Comparison of ENCODE assay signal across 11 cellular contexts in genomic region chr4:65089666-65090065, GRCh38.
DNase-seq lines count a peak whose midpoint lies in the region; ATAC-seq and TF ChIP-seq lines count a peak whose summit lies in the region.
"Had no signal": no experiment of that assay in that cellular context is flagged by ENCODE, and none has a peak within 500 bp of the region (broad histone marks: within the 10 kb centered on the region; RNA-seq: fewer than 3 reads in every experiment).

No MANE protein-coding gene starts in this region.

- no peaks in the 10 kb centered on the region for H3K27me3 Mint-ChIP-seq in activated naive CD8-positive, alpha-beta T cell treated with anti-CD3 and anti-CD28 coated beads for 36 hours
- H3K27me3 Mint-ChIP-seq: CD4-positive, alpha-beta T cell had no signal

- H3K4me1 Mint-ChIP-seq in activated naive CD8-positive, alpha-beta T cell treated with anti-CD3 and anti-CD28 coated beads for 36 hours: no peaks in the 10 kb centered on the region

- H3K4me3 Mint-ChIP-seq in activated naive CD8-positive, alpha-beta T cell treated with anti-CD3 and anti-CD28 coated beads for 36 hours: no peak overlapping the region
- H3K4me3 Mint-ChIP-seq: CD4-positive, alpha-beta T cell had no signal

- no peak for DNase-seq in AG09309 (ENCODE audit: low read depth)
- peak; percentile 15 for DNase-seq in HT-29 (ENCODE audit: low spot score)
- peak; percentile 9 for DNase-seq in SK-N-DZ (ENCODE audit: low spot score)
- peak; percentile 44 for DNase-seq in fibroblast of peridontal ligament (ENCODE audit: extremely low read depth)
- no peak for DNase-seq in activated naive CD8-positive, alpha-beta T cell treated with anti-CD3 and anti-CD28 coated beads for 36 hours
- no peak for DNase-seq in stimulated activated CD8-positive, alpha-beta memory T cell treated with anti-CD3 and anti-CD28 coated beads, Interleukin-4, amount 100 ng/mL, for 48 hours
- DNase-seq: CD4-positive, alpha-beta T cell; left colon; T1000 had no signal

- H3K9me3 Mint-ChIP-seq in activated naive CD8-positive, alpha-beta T cell treated with anti-CD3 and anti-CD28 coated beads for 36 hours: peaks cover 3% of the 10 kb centered on the region

- ATAC-seq in GM21367 (IDR thresholded peaks at IDR 0.05; ENCODE audit: unreplicated experiment) (no peak), GM18873 (IDR thresholded peaks at IDR 0.05; ENCODE audit: low FRiP score, unreplicated experiment) (no peak)
- ATAC-seq: left colon had no signal

- peak; percentile 8 for TF ChIP-seq CTCF in AG09309 (IDR thresholded peaks at IDR 0.05; ENCODE audit: control insufficient read depth, insufficient read depth, low read depth, low read length, missing control alignments)

- no peak overlapping the region for H3K4me3 ChIP-seq in AG09309 (ENCODE audit: control insufficient read depth, low read depth, low read length)

- no peaks in the 10 kb centered on the region for H3K36me3 Mint-ChIP-seq in activated naive CD8-positive, alpha-beta T cell treated with anti-CD3 and anti-CD28 coated beads for 36 hours

- no peak overlapping the region for H3K27ac Mint-ChIP-seq in activated naive CD8-positive, alpha-beta T cell treated with anti-CD3 and anti-CD28 coated beads for 36 hours
- H3K27ac Mint-ChIP-seq: CD4-positive, alpha-beta T cell had no signal

Comparison
In these comparisons a context has a peak if more than half of its experiments do, and no peak if none do; other contexts are left out.
1. DNase-seq: peak in HT-29 (single experiment), SK-N-DZ (single experiment) and fibroblast of peridontal ligament (single experiment); none in AG09309 (single experiment), activated naive CD8-positive, alpha-beta T cell treated with anti-CD3 and anti-CD28 coated beads for 36 hours (single experiment) and stimulated activated CD8-positive, alpha-beta memory T cell treated with anti-CD3 and anti-CD28 coated beads, Interleukin-4, amount 100 ng/mL, for 48 hours (single experiment).